In genomic region chr1:203306970-203307541, GRCh38 we compare ENCODE assay signal across 1 cellular context.
A peak's percentile ranks its signal among the peaks of the same experiment; 100 is the strongest.
TF ChIP-seq lines count a peak whose summit lies in the region.

No MANE protein-coding gene starts in this region.

TF ChIP-seq in K562, 482 proteins besides CTCF, POLR2A, EP300 and RAD21 (continued from another document):
- no peak for TF ChIP-seq USF1 (CRISPR knock-in tag; IDR thresholded peaks at IDR 0.05)
- no peak for TF ChIP-seq HNRNPLL (IDR thresholded peaks at IDR 0.05; ENCODE audit: low read depth, low read length, poor library complexity, severe bottlenecking)
- no peak for TF ChIP-seq SNIP1 (IDR thresholded peaks at IDR 0.05; ENCODE audit: low read depth)
- TF ChIP-seq KDM5B (IDR thresholded peaks at IDR 0.05; ENCODE audit: insufficient replicate concordance, low read depth, low read length): peak; percentile 12
- no peak for TF ChIP-seq CCNT2 (IDR thresholded peaks at IDR 0.05; ENCODE audit: borderline replicate concordance, extremely low read depth, insufficient read length, low read depth, low read length)
- no peak for TF ChIP-seq KLF6 (CRISPR knock-in tag; IDR thresholded peaks at IDR 0.05; ENCODE audit: borderline replicate concordance)
- TF ChIP-seq ZNF354B (CRISPR knock-in tag; IDR thresholded peaks at IDR 0.05): no peak
- peak; percentile 20; the same call in 1 of the 2 replicates for TF ChIP-seq ZBTB33 (CRISPR knock-in tag; IDR thresholded peaks at IDR 0.05)
- no peak for TF ChIP-seq MTA3 (IDR thresholded peaks at IDR 0.05; ENCODE audit: borderline replicate concordance)
- TF ChIP-seq PRMT5 (CRISPR knock-in tag; IDR thresholded peaks at IDR 0.05): no peak
- TF ChIP-seq ZNF655 (CRISPR knock-in tag; IDR thresholded peaks at IDR 0.05): no peak
- no peak for TF ChIP-seq HDAC3 (IDR thresholded peaks at IDR 0.05; ENCODE audit: borderline replicate concordance, partially characterized antibody)
- TF ChIP-seq CEBPB (tag; IDR thresholded peaks at IDR 0.05): no peak
- TF ChIP-seq SLC30A9 (CRISPR knock-in tag; IDR thresholded peaks at IDR 0.05): no peak
- no peak for TF ChIP-seq RBM17 (IDR thresholded peaks at IDR 0.05; ENCODE audit: borderline replicate concordance, low read depth, low read length)
- no peak for TF ChIP-seq SREBF2 (CRISPR knock-in tag; IDR thresholded peaks at IDR 0.05)
- peak; percentile 59 for TF ChIP-seq POLR2G (IDR thresholded peaks at IDR 0.05; ENCODE audit: low read depth, low read length)
- TF ChIP-seq HDAC2 (IDR thresholded peaks at IDR 0.05): no peak
- TF ChIP-seq PHB (CRISPR knock-in tag; IDR thresholded peaks at IDR 0.05): no peak
TF ChIP-seq in K562: peak in this region for 6.
